8 cellular contexts compared by ENCODE assay signal in the genomic region with DNA sequence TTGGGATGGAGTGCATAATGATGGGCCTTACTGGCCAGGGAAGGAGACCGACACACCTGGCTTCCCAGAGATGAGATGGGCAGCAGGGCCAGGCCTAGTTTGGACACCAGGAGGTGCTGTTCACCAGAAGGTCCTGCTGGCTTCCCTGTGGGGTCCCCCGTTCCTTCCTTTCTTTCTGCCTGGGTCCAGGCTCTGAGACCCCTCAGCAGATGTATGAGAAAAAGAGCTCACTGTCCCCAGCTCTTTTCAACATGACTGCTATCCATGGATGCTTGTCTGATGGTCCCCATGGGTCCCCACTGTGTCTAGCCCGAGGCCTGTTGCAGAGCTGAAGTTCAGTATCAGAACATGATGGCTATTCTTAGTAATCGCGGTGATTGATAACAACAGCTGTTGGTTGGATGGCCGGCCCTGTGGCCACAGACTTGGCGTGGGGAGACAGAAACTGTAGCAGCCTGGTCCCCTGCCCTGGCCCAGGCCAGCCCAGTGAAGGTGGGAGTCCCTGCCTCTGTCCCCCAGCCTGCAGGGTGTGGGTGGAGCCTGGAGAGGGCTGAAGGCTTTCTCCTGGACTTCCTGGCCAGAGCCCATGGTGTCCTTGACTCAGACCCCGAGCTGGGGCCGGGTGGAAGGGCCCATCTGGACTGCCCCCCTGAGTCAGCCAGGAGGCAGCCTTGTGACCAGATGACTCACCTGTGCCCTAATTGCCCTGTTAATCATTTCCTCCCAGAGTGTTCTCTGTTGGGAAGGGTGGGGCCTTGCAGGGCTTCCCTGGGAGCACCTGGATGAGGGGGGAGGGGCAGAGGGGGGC. TPM values are rescaled to one million over a fixed set of nuclear protein-coding genes. Genes with fewer than 3 reads are reported as not detected.
DNase-seq lines count a peak whose midpoint lies in the region; ATAC-seq and TF ChIP-seq lines count a peak whose summit lies in the region.

No MANE protein-coding gene starts in this region.

- peak overlapping the region; percentile 27 for H3K27ac Mint-ChIP-seq in T-helper 17 cell

- H3K4me3 ChIP-seq in HUES6 (ENCODE audit: low read depth, low read length): no peak overlapping the region; the same call in 1 of the 2 replicates
- no peak overlapping the region for H3K4me3 ChIP-seq in duodenal mucosa (ENCODE audit: low read depth in 1 of 2, low read length in 2 of 2)
- no peak overlapping the region for H3K4me3 ChIP-seq in thoracic aorta

- H3K27me3 ChIP-seq in HUES6 (ENCODE audit: control insufficient read depth, insufficient read depth, low read length) (no peaks in the 10 kb centered on the region), duodenal mucosa (ENCODE audit: control insufficient read depth in 1 of 2, insufficient read depth in 2 of 2, low read length in 2 of 2) (no peaks in the 10 kb centered on the region), thoracic aorta (replicated peaks; ENCODE audit: insufficient read depth) (no peaks in the 10 kb centered on the region)

- H3K4me3 Mint-ChIP-seq in T-helper 17 cell: no peak overlapping the region

- peak; percentile 30 for TF ChIP-seq CTCF in thoracic aorta (IDR thresholded peaks at IDR 0.05)

- H3K4me1 ChIP-seq in HUES6 (ENCODE audit: control insufficient read depth, insufficient read depth, low read length): peaks cover 33% of the 10 kb centered on the region
- H3K4me1 ChIP-seq in duodenal mucosa (ENCODE audit: control insufficient read depth in 1 of 2, insufficient read depth in 2 of 2, low read length in 2 of 2): peaks cover 39 to 45% of the 10 kb centered on the region in 2 donors
- peaks cover 0 to 15% of the 10 kb centered on the region in 2 donors for H3K4me1 ChIP-seq in thoracic aorta (ENCODE audit: control insufficient read depth in 1 of 2, low read depth in 2 of 2)

- no peaks in the 10 kb centered on the region for H3K36me3 ChIP-seq in HUES6 (ENCODE audit: control insufficient read depth, insufficient read depth, low read length)
- no peaks in the 10 kb centered on the region for H3K36me3 ChIP-seq in duodenal mucosa (ENCODE audit: control insufficient read depth in 1 of 2, insufficient read depth in 2 of 2, low read length in 2 of 2)
- H3K36me3 ChIP-seq in thoracic aorta: no peaks in the 10 kb centered on the region

- H3K27me3 Mint-ChIP-seq in T-helper 17 cell: no peaks in the 10 kb centered on the region

- no peak for TF ChIP-seq POLR2A in GM18505 (IDR thresholded peaks at IDR 0.05; ENCODE audit: borderline replicate concordance, extremely low read depth, insufficient read depth, insufficient read length)

- H3K9me3 ChIP-seq in HUES6 (ENCODE audit: control insufficient read depth, insufficient read depth, low read depth, low read length) (no peaks in the 10 kb centered on the region), T-helper 17 cell (ENCODE audit: control insufficient read depth, low read length, poor library complexity, severe bottlenecking) (no peaks in the 10 kb centered on the region), duodenal mucosa (ENCODE audit: control insufficient read depth in 1 of 2, low read length in 2 of 2) (no peaks in the 10 kb centered on the region), thoracic aorta (no peaks in the 10 kb centered on the region)

- H3K27ac ChIP-seq in HUES6 (ENCODE audit: low read depth, low read length): peak overlapping the region; percentile 81
- peak overlapping the region; percentile 91 for H3K27ac ChIP-seq in duodenal mucosa (ENCODE audit: low read depth, low read length)
- no peak overlapping the region for H3K27ac ChIP-seq in thoracic aorta

- no peaks in the 10 kb centered on the region for H3K36me3 Mint-ChIP-seq in T-helper 17 cell (ENCODE audit: low read depth)

- H3K4me1 Mint-ChIP-seq in T-helper 17 cell: peaks cover 30% of the 10 kb centered on the region

- no peak for ATAC-seq in T-helper 17 cell
- ATAC-seq in thoracic aorta (ENCODE audit: insufficient number of reproducible peaks, low FRiP score, low read depth): no peak
- ATAC-seq in GM18505 (IDR thresholded peaks at IDR 0.05; ENCODE audit: unreplicated experiment): no peak

- peak; percentile 49 for DNase-seq in NCI-H2227 (lab: John Stamatoyannopoulos, UW; ENCODE audit: unreplicated experiment)
- DNase-seq in NCI-H2227 treated with DMSO at 0.1 percent for 48 hours (lab: John Stamatoyannopoulos, UW): no peak
- peak in 1 of 3 donors; percentile 31 for DNase-seq in T-helper 17 cell
- peak; percentile 74 to 91 for DNase-seq in lung microvascular endothelial cell (ENCODE audit: low read depth in 2 of 2)
- DNase-seq in thoracic aorta (ENCODE audit: low spot score): no peak

- H3K9ac ChIP-seq in HUES6 (ENCODE audit: low read length) (peak overlapping the region; percentile 76), duodenal mucosa (ENCODE audit: low read depth in 1 of 2, low read length in 2 of 2) (peak overlapping the region; percentile 58 to 67)

RNA-seq across cellular contexts. Expression of gene BAK1, which starts 9.9 kb away (rescaled TPM):
- total RNA-seq in T-helper 17 cell (10 to 100 TPM; 27.7 to 34.6 TPM), lung microvascular endothelial cell (12.3 and 15.3 TPM in 2 replicates), thoracic aorta (10 to 100 TPM; 13.8 to 14.0 TPM)

RNA-seq across cellular contexts. Expression of gene ITPR3, which starts 31.2 kb away (rescaled TPM):
- total RNA-seq in T-helper 17 cell (10 to 100 TPM; 48.1 to 48.3 TPM), lung microvascular endothelial cell (6.7 and 16.8 TPM in 2 replicates), thoracic aorta (10 to 100 TPM; 15.2 to 21.2 TPM)

Comparison
In these comparisons a context has a peak if more than half of its experiments do, and no peak if none do; other contexts are left out.
1. DNase-seq: peak in NCI-H2227 (single experiment) and lung microvascular endothelial cell (2 of 2); none in NCI-H2227 treated with DMSO at 0.1 percent for 48 hours (single experiment) and thoracic aorta (single experiment).
2. H3K27ac ChIP-seq: peak in HUES6 (single experiment) and duodenal mucosa (single experiment); none in thoracic aorta (0 of 2).